8 cellular contexts compared by ENCODE assay signal in the genomic region with DNA sequence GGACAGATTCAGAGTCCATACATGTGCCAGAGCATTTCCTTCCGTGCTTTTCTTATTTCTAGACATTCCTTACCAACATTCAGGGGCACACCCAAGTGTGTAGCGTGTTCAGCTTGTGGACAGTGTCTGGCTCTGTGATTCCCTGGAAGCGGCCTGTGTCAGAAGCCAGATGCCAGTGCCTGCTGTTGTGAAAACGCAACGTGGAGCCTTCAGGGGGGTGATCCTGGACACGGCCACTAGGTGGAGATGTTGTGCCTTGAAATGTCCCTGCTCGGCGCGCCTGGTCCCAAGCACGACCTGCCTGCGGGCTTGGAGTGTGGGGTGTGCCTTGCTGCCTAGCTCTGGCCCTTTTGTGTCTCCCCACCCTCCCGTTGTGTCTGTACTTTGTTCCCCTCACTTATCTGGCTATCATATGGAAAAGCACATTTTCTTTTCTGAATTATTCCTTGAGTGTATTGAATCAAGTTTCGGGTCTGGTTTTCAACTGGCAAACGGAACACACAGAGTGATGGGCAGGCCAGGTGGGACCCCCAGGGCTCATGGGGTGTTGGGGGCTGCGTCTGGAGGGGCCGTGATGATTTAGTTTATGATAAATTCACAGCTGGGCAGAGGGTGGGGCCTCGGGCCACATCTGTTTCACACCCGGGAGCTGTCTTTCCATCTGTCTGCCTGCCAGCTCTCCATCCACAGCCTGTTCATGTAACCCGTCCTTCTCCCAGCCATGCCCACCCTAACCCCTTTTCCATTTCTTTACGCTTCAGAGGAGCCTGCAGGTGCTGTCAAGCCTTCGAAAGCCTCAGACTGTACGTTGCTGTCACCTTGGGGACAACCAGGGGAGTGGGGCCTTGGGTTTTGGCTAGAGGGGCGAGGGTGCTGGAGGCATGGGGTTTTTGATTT.
DNase-seq lines count a peak whose midpoint lies in the region; ATAC-seq and TF ChIP-seq lines count a peak whose summit lies in the region.

No MANE protein-coding gene starts in this region.

- peak; percentile 82 for TF ChIP-seq CTCF in AG04449 (IDR thresholded peaks at IDR 0.05; ENCODE audit: insufficient read depth, low read length, missing control alignments)

- no peak for DNase-seq in AG04449 (ENCODE audit: low read depth, low spot score)
- DNase-seq in NCI-H345 (lab: John Stamatoyannopoulos, UW), result peak; percentile 20
- DNase-seq in activated CD4-positive, alpha-beta T cell treated with anti-CD3 and anti-CD28 coated beads, Interleukin-2, amount 50 U/mL, for 24 hours (ENCODE audit: low read depth in 1 of 2, low spot score in 1 of 2), result peak; percentile 47 to 55
- peak; percentile 81 for DNase-seq in ecto neural progenitor cell (ENCODE audit: low spot score)
- peak; percentile 65 to 69 for DNase-seq in lung microvascular endothelial cell (ENCODE audit: low read depth in 2 of 2)
- peak; percentile 11 to 25 for DNase-seq in stimulated activated CD8-positive, alpha-beta memory T cell treated with anti-CD3 and anti-CD28 coated beads, Interleukin-15, amount 100 ng/mL, for 4 hours (ENCODE audit: low read depth in 2 of 2)

- POLR2A ChIA-PET in AG04449 (lab: Yijun Ruan, JAX), result no interaction called here

- CTCF ChIA-PET in AG04449 (lab: Yijun Ruan, JAX), result interaction anchor here (0.6 to 13.4 kb wide), 25 partner anchors 9 to 1339 kb away, joined by 3 to 226 read pairs (median 4); partner anchors contain the start of genes CYP26B1 and SPR

- no peak overlapping the region for H3K4me3 ChIP-seq in AG04449 (ENCODE audit: low read depth, low read length)

- peak; percentile 33 for ATAC-seq in GM18867 (IDR thresholded peaks at IDR 0.05; ENCODE audit: unreplicated experiment)
- no peak for ATAC-seq in GM18909 (IDR thresholded peaks at IDR 0.05; ENCODE audit: poor library complexity, unreplicated experiment)
